1 cellular context compared by ENCODE assay signal in the genomic region with DNA sequence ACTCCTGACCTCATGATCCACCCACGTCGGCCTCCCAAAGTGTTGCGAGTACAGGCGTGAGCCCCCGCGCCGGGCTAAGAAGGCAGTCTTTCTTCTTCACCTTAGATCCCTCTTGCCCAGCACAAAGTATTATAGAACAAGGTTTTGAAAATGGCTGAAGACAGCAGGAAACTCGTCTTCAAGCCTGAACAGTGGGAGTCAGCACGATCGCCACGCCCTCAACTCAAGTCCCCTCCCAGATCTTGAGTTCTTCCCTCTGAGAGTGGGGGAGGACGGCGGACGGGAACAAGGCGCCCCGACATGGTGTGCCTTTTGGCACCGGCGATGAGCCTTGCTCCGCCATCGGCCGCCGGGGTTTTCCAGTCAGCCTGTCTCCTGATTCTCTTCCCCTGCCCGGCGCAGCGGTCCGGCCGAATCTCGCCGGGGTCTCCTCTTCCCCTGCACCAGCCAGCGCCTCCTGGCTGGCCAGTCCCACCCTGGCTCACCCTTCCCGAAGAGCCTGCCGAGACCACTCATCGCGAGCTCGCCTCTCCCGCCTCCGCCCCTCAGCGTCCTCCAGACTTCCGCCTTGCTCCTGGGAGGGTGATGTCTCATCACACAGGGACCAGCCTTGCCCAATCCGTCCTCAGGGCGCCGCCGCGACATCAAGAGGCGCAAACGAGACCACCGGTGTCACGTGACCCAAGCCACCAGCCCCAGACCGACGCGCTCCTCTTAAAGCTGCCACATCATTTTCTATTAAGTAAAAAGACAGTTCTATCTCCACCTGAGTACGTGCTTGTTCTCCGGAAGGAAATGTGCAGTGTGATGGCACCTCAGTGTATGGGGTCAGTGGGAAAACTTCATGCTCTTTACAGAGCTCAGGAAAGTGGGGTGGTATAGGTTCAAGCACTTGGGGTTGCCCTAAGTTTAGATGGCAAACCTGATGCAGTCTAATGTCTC.
TF ChIP-seq lines count a peak whose summit lies in the region.

A gene with protein sequence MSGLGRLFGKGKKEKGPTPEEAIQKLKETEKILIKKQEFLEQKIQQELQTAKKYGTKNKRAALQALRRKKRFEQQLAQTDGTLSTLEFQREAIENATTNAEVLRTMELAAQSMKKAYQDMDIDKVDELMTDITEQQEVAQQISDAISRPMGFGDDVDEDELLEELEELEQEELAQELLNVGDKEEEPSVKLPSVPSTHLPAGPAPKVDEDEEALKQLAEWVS (minus strand): TSS at position 565 of the 942 bp plus-strand sequence. CDS start 49 bp downstream, at position 516.

TF ChIP-seq in K562, 482 proteins besides CTCF, POLR2A, EP300 and RAD21 (continued from another document and continues in another):
- TF ChIP-seq, protein P1, sequence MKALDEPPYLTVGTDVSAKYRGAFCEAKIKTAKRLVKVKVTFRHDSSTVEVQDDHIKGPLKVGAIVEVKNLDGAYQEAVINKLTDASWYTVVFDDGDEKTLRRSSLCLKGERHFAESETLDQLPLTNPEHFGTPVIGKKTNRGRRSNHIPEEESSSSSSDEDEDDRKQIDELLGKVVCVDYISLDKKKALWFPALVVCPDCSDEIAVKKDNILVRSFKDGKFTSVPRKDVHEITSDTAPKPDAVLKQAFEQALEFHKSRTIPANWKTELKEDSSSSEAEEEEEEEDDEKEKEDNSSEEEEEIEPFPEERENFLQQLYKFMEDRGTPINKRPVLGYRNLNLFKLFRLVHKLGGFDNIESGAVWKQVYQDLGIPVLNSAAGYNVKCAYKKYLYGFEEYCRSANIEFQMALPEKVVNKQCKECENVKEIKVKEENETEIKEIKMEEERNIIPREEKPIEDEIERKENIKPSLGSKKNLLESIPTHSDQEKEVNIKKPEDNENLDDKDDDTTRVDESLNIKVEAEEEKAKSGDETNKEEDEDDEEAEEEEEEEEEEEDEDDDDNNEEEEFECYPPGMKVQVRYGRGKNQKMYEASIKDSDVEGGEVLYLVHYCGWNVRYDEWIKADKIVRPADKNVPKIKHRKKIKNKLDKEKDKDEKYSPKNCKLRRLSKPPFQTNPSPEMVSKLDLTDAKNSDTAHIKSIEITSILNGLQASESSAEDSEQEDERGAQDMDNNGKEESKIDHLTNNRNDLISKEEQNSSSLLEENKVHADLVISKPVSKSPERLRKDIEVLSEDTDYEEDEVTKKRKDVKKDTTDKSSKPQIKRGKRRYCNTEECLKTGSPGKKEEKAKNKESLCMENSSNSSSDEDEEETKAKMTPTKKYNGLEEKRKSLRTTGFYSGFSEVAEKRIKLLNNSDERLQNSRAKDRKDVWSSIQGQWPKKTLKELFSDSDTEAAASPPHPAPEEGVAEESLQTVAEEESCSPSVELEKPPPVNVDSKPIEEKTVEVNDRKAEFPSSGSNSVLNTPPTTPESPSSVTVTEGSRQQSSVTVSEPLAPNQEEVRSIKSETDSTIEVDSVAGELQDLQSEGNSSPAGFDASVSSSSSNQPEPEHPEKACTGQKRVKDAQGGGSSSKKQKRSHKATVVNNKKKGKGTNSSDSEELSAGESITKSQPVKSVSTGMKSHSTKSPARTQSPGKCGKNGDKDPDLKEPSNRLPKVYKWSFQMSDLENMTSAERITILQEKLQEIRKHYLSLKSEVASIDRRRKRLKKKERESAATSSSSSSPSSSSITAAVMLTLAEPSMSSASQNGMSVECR (CRISPR knock-in tag; IDR thresholded peaks at IDR 0.05), result peak; percentile 83
- TF ChIP-seq NFRKB (IDR thresholded peaks at IDR 0.05; ENCODE audit: low read depth) (peak; percentile 90), POLR2H (tag; IDR thresholded peaks at IDR 0.05; ENCODE audit: low read depth) (peak; percentile 87), NFE2L1 (tag; IDR thresholded peaks at IDR 0.05; ENCODE audit: borderline replicate concordance, low read depth) (no peak), GTF2A2 (tag; IDR thresholded peaks at IDR 0.05) (no peak), ZNF23 (CRISPR knock-in tag; IDR thresholded peaks at IDR 0.05) (no peak), SMARCA4 (IDR thresholded peaks at IDR 0.05) (no peak), CBFA2T3 (IDR thresholded peaks at IDR 0.05) (no peak), ZNF586 (CRISPR knock-in tag; conservative IDR thresholded peaks at IDR 0.05) (no peak), PHTF2 (CRISPR knock-in tag; IDR thresholded peaks at IDR 0.05) (no peak), XRCC5 (IDR thresholded peaks at IDR 0.05; ENCODE audit: low read depth, low read length) (no peak), C11orf30 (IDR thresholded peaks at IDR 0.05; ENCODE audit: low read depth) (peak; percentile 96), TEAD4 (IDR thresholded peaks at IDR 0.05; ENCODE audit: low read length) (no peak), TEAD4 (CRISPR knock-in tag; IDR thresholded peaks at IDR 0.05; ENCODE audit: borderline replicate concordance) (no peak), SAFB (IDR thresholded peaks at IDR 0.05; ENCODE audit: borderline replicate concordance, low read depth, low read length) (no peak), TARDBP (IDR thresholded peaks at IDR 0.05) (no peak), ZFP30 (CRISPR knock-in tag; IDR thresholded peaks at IDR 0.05; ENCODE audit: borderline replicate concordance) (no peak), PHB2 (IDR thresholded peaks at IDR 0.05; ENCODE audit: low read depth) (no peak), BDP1 (IDR thresholded peaks at IDR 0.05; ENCODE audit: insufficient read depth, insufficient read length) (no peak)
- TF ChIP-seq, protein P2, sequence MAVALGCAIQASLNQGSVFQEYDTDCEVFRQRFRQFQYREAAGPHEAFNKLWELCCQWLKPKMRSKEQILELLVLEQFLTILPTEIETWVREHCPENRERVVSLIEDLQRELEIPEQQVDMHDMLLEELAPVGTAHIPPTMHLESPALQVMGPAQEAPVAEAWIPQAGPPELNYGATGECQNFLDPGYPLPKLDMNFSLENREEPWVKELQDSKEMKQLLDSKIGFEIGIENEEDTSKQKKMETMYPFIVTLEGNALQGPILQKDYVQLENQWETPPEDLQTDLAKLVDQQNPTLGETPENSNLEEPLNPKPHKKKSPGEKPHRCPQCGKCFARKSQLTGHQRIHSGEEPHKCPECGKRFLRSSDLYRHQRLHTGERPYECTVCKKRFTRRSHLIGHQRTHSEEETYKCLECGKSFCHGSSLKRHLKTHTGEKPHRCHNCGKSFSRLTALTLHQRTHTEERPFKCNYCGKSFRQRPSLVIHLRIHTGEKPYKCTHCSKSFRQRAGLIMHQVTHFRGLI (CRISPR knock-in tag; IDR thresholded peaks at IDR 0.05), result no peak
- TF ChIP-seq, protein P3, sequence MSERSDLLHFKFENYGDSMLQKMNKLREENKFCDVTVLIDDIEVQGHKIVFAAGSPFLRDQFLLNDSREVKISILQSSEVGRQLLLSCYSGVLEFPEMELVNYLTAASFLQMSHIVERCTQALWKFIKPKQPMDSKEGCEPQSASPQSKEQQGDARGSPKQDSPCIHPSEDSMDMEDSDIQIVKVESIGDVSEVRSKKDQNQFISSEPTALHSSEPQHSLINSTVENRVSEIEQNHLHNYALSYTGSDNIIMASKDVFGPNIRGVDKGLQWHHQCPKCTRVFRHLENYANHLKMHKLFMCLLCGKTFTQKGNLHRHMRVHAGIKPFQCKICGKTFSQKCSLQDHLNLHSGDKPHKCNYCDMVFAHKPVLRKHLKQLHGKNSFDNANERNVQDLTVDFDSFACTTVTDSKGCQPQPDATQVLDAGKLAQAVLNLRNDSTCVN (CRISPR knock-in tag; IDR thresholded peaks at IDR 0.05), result no peak; the same call in 1 of the 2 replicates
- TF ChIP-seq, protein P4, sequence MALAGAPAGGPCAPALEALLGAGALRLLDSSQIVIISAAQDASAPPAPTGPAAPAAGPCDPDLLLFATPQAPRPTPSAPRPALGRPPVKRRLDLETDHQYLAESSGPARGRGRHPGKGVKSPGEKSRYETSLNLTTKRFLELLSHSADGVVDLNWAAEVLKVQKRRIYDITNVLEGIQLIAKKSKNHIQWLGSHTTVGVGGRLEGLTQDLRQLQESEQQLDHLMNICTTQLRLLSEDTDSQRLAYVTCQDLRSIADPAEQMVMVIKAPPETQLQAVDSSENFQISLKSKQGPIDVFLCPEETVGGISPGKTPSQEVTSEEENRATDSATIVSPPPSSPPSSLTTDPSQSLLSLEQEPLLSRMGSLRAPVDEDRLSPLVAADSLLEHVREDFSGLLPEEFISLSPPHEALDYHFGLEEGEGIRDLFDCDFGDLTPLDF (CRISPR knock-in tag; IDR thresholded peaks at IDR 0.05), result no peak
- TF ChIP-seq, protein P5, sequence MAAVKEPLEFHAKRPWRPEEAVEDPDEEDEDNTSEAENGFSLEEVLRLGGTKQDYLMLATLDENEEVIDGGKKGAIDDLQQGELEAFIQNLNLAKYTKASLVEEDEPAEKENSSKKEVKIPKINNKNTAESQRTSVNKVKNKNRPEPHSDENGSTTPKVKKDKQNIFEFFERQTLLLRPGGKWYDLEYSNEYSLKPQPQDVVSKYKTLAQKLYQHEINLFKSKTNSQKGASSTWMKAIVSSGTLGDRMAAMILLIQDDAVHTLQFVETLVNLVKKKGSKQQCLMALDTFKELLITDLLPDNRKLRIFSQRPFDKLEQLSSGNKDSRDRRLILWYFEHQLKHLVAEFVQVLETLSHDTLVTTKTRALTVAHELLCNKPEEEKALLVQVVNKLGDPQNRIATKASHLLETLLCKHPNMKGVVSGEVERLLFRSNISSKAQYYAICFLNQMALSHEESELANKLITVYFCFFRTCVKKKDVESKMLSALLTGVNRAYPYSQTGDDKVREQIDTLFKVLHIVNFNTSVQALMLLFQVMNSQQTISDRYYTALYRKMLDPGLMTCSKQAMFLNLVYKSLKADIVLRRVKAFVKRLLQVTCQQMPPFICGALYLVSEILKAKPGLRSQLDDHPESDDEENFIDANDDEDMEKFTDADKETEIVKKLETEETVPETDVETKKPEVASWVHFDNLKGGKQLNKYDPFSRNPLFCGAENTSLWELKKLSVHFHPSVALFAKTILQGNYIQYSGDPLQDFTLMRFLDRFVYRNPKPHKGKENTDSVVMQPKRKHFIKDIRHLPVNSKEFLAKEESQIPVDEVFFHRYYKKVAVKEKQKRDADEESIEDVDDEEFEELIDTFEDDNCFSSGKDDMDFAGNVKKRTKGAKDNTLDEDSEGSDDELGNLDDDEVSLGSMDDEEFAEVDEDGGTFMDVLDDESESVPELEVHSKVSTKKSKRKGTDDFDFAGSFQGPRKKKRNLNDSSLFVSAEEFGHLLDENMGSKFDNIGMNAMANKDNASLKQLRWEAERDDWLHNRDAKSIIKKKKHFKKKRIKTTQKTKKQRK (IDR thresholded peaks at IDR 0.05; ENCODE audit: borderline replicate concordance, low read depth, low read length), result no peak
- TF ChIP-seq, protein P6, sequence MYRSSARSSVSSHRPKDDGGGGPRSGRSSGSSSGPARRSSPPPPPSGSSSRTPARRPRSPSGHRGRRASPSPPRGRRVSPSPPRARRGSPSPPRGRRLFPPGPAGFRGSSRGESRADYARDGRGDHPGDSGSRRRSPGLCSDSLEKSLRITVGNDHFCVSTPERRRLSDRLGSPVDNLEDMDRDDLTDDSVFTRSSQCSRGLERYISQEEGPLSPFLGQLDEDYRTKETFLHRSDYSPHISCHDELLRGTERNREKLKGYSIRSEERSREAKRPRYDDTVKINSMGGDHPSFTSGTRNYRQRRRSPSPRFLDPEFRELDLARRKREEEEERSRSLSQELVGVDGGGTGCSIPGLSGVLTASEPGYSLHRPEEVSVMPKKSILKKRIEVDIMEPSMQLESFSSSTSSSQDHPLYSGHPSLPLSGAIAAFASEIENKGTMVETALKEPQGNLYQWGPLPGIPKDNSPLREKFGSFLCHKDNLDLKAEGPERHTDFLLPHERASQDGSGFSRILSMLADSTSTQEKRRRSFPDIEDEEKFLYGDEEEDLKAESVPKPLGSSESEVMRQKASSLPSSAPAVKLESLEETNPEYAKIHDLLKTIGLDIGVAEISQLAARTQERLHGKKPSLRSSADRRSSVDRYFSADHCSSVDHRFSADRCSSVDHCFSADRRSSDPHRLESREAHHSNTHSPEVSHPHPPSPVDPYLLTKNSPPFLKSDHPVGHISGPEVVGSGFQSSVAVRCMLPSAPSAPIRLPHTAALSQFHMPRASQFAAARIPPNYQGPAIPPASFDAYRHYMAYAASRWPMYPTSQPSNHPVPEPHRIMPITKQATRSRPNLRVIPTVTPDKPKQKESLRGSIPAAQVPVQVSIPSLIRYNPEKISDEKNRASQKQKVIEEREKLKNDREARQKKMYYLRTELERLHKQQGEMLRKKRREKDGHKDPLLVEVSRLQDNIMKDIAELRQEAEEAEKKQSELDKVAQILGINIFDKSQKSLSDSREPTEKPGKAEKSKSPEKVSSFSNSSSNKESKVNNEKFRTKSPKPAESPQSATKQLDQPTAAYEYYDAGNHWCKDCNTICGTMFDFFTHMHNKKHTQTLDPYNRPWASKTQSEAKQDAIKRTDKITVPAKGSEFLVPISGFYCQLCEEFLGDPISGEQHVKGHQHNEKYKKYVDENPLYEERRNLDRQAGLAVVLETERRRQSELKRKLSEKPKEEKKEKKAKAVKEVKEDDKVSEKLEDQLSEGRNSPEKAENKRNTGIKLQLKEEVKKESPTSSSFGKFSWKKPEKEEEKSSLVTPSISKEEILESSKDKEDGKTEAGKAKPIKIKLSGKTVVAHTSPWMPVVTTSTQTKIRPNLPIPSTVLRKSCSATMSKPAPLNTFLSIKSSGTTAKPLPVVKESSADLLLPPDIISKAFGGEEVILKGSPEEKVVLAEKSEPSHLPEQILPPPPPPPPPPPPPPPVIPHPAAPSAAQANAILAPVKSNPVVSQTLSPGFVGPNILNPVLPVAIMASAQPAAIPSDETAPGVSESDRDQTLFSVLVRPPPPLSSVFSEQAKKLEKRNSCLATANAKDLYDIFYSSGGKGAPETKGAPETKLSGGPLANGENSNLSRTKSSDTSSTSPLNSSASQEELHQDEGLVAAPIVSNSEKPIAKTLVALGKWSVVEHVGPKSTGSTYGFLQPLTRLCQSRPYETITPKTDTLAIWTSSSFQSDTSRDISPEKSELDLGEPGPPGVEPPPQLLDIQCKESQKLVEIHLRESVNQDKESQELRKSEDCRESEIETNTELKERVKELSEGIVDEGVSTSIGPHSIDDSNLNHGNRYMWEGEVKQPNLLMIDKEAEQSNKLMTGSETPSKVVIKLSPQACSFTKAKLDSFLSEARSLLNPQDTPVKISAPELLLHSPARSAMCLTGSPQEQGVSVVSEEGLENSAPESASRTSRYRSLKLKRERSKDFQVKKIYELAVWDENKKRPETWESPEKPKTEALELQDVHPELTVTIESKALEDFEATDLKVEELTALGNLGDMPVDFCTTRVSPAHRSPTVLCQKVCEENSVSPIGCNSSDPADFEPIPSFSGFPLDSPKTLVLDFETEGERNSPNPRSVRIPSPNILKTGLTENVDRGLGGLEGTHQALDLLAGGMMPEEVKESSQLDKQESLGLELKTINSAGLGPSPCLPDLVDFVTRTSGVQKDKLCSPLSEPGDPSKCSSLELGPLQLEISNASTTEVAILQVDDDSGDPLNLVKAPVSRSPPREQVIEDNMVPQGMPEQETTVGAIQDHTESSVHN (IDR thresholded peaks at IDR 0.05; ENCODE audit: borderline replicate concordance in 1 of 2, low read depth in 1 of 2), result no peak
